16 cellular contexts compared by ENCODE assay signal in the genomic region with DNA sequence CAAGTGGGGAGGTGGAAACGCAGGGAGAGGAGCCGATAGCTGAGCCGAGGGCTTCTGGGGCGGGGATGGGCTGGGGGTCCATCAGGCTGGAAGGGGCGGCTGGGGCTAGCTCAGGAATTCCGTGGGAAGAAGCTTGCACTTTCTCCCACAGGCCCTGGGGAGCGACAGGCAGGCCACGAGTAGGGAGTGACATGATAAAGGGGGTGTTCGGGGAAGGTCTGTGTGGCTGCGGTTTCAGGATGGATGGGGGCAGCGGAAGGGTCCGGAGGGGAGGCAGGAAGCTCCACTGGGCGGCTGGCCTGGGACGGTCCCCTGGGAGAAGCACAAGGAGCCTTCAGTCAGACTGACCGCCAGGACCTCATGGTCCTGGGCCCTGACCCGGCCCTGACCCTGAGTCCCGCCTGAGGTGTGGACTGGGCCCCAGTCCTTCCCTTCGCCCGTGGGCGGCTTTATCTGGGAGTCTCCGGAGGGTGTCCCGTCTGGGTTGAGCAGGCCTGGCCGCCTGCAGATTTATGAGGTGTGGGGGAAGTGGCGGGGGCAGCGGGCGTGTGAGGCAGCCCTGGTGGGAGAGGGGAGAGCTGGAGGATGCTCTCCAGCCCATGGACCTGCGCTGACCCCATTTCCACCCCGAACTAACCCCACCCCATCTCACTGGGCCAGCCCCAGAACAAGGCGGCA. TPM values are rescaled to one million over a fixed set of nuclear protein-coding genes. Genes with fewer than 3 reads are reported as not detected.
DNase-seq lines count a peak whose midpoint lies in the region; ATAC-seq and TF ChIP-seq lines count a peak whose summit lies in the region.
"Had no signal": no experiment of that assay in that cellular context is flagged by ENCODE, and none has a peak within 500 bp of the region (broad histone marks: within the 10 kb centered on the region; RNA-seq: fewer than 3 reads in every experiment).

No MANE protein-coding gene starts in this region.

- peak overlapping the region; percentile 32 for H2AK5ac ChIP-seq in neuronal stem cell (ENCODE audit: low read depth, low read length)

- H2AFZ ChIP-seq in neuronal stem cell (ENCODE audit: low read length): no peak overlapping the region

- no peak overlapping the region for H3K4me2 ChIP-seq in neuronal stem cell (ENCODE audit: insufficient read depth, low read length, poor library complexity, severe bottlenecking)
- H3K4me2 ChIP-seq: BLaER1 had no signal

- H3K18ac ChIP-seq in neuronal stem cell (ENCODE audit: low read length): peak overlapping the region; percentile 67

- H3K14ac ChIP-seq in neuronal stem cell (ENCODE audit: low read length): no peak overlapping the region

- H3K9ac ChIP-seq in neuronal stem cell (ENCODE audit: low read depth, low read length, poor library complexity): peak overlapping the region; percentile 13
- H3K9ac ChIP-seq: BLaER1 had no signal

- H3K4me3 Mint-ChIP-seq in mesothelial cell of epicardium: peak overlapping the region; percentile 26
- H3K4me3 Mint-ChIP-seq: CD8-positive, alpha-beta memory T cell had no signal

- H3K4ac ChIP-seq in neuronal stem cell (ENCODE audit: low read length): no peak overlapping the region

- no peak for DNase-seq in cardiac muscle cell (ENCODE audit: low read depth in 1 of 2, low spot score in 1 of 2)
- DNase-seq in right atrium auricular region (ENCODE audit: low spot score): no peak
- peak in 1 of 2 experiments; percentile 53 for DNase-seq in mesothelial cell of epicardium (ENCODE audit: low spot score in 2 of 2, unreplicated experiment in 2 of 2)
- no peak for DNase-seq in neuronal stem cell (ENCODE audit: low spot score)
- DNase-seq in activated CD4-positive, alpha-beta T cell treated with anti-CD3 and anti-CD28 coated beads, Interleukin-2, amount 50 U/mL, for 48 hours: no peak
- DNase-seq: 8988T; AML-193; Caco-2; CD8-positive, alpha-beta memory T cell; DND-41; GDM1; HCEC 1CT had no signal

- no peak for ATAC-seq in GM21737 (IDR thresholded peaks at IDR 0.05; ENCODE audit: unreplicated experiment)
- no peak for ATAC-seq in HG02623 (IDR thresholded peaks at IDR 0.05; ENCODE audit: unreplicated experiment)
- ATAC-seq: HepG2 had no signal

- TF ChIP-seq CTCF in cardiac muscle cell (IDR thresholded peaks at IDR 0.05; ENCODE audit: low read depth, low read length): no peak
- TF ChIP-seq CTCF in right atrium auricular region (IDR thresholded peaks at IDR 0.05): no peak
- no peak for TF ChIP-seq CTCF in mesothelial cell of epicardium (IDR thresholded peaks at IDR 0.05; ENCODE audit: unreplicated experiment)

- no CpG with 5 or more reads among the region's 29 CpGs for WGBS in neuronal stem cell (ENCODE audit: extremely low coverage in 2 of 2, insufficient read length in 2 of 2, insufficient replicate concordance in 1 of 2), 2 donors

- peak overlapping the region; percentile 47 for H3K27ac ChIP-seq in cardiac muscle cell
- no peak overlapping the region for H3K27ac ChIP-seq in right atrium auricular region
- no peak overlapping the region for H3K27ac ChIP-seq in neuronal stem cell (replicated peaks; ENCODE audit: low read length)
- H3K27ac ChIP-seq: BLaER1 had no signal

- H3K4me1 ChIP-seq in cardiac muscle cell (ENCODE audit: low read depth) (peaks cover 29% of the 10 kb centered on the region), right atrium auricular region (peaks cover 0 to 6% of the 10 kb centered on the region in 2 donors), neuronal stem cell (ENCODE audit: control insufficient read depth in 2 of 2, insufficient read depth in 1 of 2, low read depth in 1 of 2, low read length in 2 of 2) (peaks cover 4 to 5% of the 10 kb centered on the region in 2 donors)
- H3K4me1 ChIP-seq: BLaER1, Caco-2 had no signal

- no peaks in the 10 kb centered on the region for H3K36me3 Mint-ChIP-seq in mesothelial cell of epicardium
- H3K36me3 Mint-ChIP-seq: CD8-positive, alpha-beta memory T cell had no signal

- H3K27me3 ChIP-seq in cardiac muscle cell: no peaks in the 10 kb centered on the region
- H3K27me3 ChIP-seq in right atrium auricular region: no peaks in the 10 kb centered on the region
- H3K27me3 ChIP-seq in neuronal stem cell (ENCODE audit: control insufficient read depth in 3 of 3, insufficient read depth in 3 of 3, low read depth in 1 of 3, low read length in 3 of 3): no peaks in the 10 kb centered on the region
- H3K27me3 ChIP-seq: BLaER1 had no signal

- H3K4me3 ChIP-seq in cardiac muscle cell: no peak overlapping the region
- no peak overlapping the region for H3K4me3 ChIP-seq in right atrium auricular region
- no peak overlapping the region for H3K4me3 ChIP-seq in neuronal stem cell (ENCODE audit: low read length in 2 of 2)
- H3K4me3 ChIP-seq: BLaER1 had no signal

- no peaks in the 10 kb centered on the region for H3K9me3 Mint-ChIP-seq in mesothelial cell of epicardium
- H3K9me3 Mint-ChIP-seq: CD8-positive, alpha-beta memory T cell had no signal

- H4K91ac ChIP-seq in neuronal stem cell (ENCODE audit: low read depth, low read length, poor library complexity): no peak overlapping the region

- peaks cover 4% of the 10 kb centered on the region for H3K79me1 ChIP-seq in neuronal stem cell (ENCODE audit: low read depth, low read length)

- H4K8ac ChIP-seq in neuronal stem cell (ENCODE audit: low read depth, low read length): no peak overlapping the region

- no peak overlapping the region for H2BK15ac ChIP-seq in neuronal stem cell (ENCODE audit: low read length)

- peaks cover 49% of the 10 kb centered on the region for H3K4me1 Mint-ChIP-seq in mesothelial cell of epicardium
- H3K4me1 Mint-ChIP-seq: CD8-positive, alpha-beta memory T cell had no signal

- H3K36me3 ChIP-seq in cardiac muscle cell (no peaks in the 10 kb centered on the region), right atrium auricular region (no peaks in the 10 kb centered on the region), neuronal stem cell (replicated peaks in 1 of 2; ENCODE audit: control insufficient read depth in 2 of 2, insufficient read depth in 2 of 2, low read length in 2 of 2) (no peaks in the 10 kb centered on the region)
- H3K36me3 ChIP-seq: BLaER1 had no signal

- no peak overlapping the region for H2BK120ac ChIP-seq in neuronal stem cell (ENCODE audit: low read depth, low read length)

- H3K9me3 ChIP-seq in cardiac muscle cell (ENCODE audit: low read depth): no peaks in the 10 kb centered on the region
- H3K9me3 ChIP-seq in right atrium auricular region: no peaks in the 10 kb centered on the region
- no peaks in the 10 kb centered on the region for H3K9me3 ChIP-seq in neuronal stem cell (replicated peaks in 1 of 2; ENCODE audit: control insufficient read depth in 2 of 2, insufficient read depth in 1 of 2, low read depth in 1 of 2, low read length in 2 of 2)
- H3K9me3 ChIP-seq: BLaER1, Caco-2 had no signal

- H2BK12ac ChIP-seq in neuronal stem cell (ENCODE audit: low read length): no peak overlapping the region

- peak overlapping the region; percentile 90 for H3K27ac Mint-ChIP-seq in mesothelial cell of epicardium
- H3K27ac Mint-ChIP-seq: CD8-positive, alpha-beta memory T cell had no signal

- no peaks in the 10 kb centered on the region for H3K27me3 Mint-ChIP-seq in mesothelial cell of epicardium (ENCODE audit: low read depth)

- H2BK5ac ChIP-seq in neuronal stem cell (ENCODE audit: low read length): no peak overlapping the region

- H3K23ac ChIP-seq in neuronal stem cell (ENCODE audit: low read depth, low read length, poor library complexity): no peak overlapping the region

RNA-seq across cellular contexts. Expression of gene EPHB2, which starts 45.6 kb away (rescaled TPM):
- 58.2 and 96.3 TPM in 2 replicates for total RNA-seq in cardiac muscle cell
- 38.8 and 58.8 TPM in 2 replicates for polyA plus RNA-seq in cardiac muscle cell
- total RNA-seq in right atrium auricular region: 1 to 10 TPM; 1.8 to 2.6 TPM
- total RNA-seq in mesothelial cell of epicardium: 125 to 133 TPM (median 130 TPM) in 3 replicates
- polyA plus RNA-seq in neuronal stem cell (2013, experiment 1 of 2): 25.3 TPM
- 26.4 TPM for polyA plus RNA-seq in neuronal stem cell (2013, experiment 2 of 2)
- polyA plus RNA-seq: CD8-positive, alpha-beta memory T cell had no signal

Comparison
In these comparisons a context has a peak if more than half of its experiments do, and no peak if none do; other contexts are left out.
1. RNA of gene EPHB2, which starts 45.6 kb away (total RNA-seq): 125 to 133 TPM in mesothelial cell of epicardium and 58.2 to 96.3 TPM in cardiac muscle cell; 1.8 to 2.6 TPM in right atrium auricular region; every median in the first group is over 10 times any median in the second.